ENCODE assay signal across 8 cellular contexts in the genomic region with DNA sequence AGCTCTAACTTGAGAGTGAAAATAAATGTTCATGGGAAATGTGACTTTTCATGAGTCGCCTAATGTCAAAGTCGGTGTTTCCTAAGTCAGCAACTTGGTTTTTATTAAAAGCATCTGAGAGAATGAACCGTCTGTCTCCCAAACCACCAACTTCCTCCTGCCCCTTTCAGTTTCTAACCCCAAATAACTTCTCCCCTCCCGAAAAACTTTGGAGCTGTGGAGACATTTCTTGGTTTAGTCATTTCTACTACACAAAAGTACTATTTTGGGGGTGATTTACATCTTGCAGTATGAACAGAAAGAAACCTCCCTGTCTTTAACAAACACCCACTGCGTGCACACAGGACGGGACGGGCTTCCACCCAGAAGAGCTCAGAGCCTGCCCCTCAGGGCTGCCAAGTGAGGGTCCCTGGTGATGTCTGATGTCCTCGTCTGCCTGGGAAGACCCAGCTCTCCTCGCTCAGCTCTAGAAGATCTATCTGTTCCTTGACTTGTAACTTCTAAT.
DNase-seq lines count a peak whose midpoint lies in the region; ATAC-seq and TF ChIP-seq lines count a peak whose summit lies in the region.

No MANE protein-coding gene starts in this region.

- TF ChIP-seq CTCF in fibroblast of villous mesenchyme (IDR thresholded peaks at IDR 0.05; ENCODE audit: insufficient read depth, low read depth, low read length): no peak

- peak; percentile 39 for ATAC-seq in GM19025 (IDR thresholded peaks at IDR 0.05; ENCODE audit: low read depth, unreplicated experiment)
- peak; percentile 49 for ATAC-seq in HG03108 (IDR thresholded peaks at IDR 0.05; ENCODE audit: unreplicated experiment)
- peak; percentile 11 for ATAC-seq in T-helper 17 cell
- ATAC-seq in stimulated activated effector memory CD8-positive, alpha-beta T cell treated with anti-CD3 and anti-CD28 coated beads, Interleukin-12 subunit alpha, Interleukin-12 subunit beta, amount 100 ng/mL, for 72 hours: peak; percentile 40

- H3K4me1 Mint-ChIP-seq in T-helper 17 cell: peaks cover 59% of the 10 kb centered on the region
- peaks cover 76% of the 10 kb centered on the region for H3K4me1 Mint-ChIP-seq in stimulated activated effector memory CD8-positive, alpha-beta T cell treated with anti-CD3 and anti-CD28 coated beads, Interleukin-12 subunit alpha, Interleukin-12 subunit beta, amount 100 ng/mL, for 72 hours

- peaks cover 6% of the 10 kb centered on the region for H3K36me3 Mint-ChIP-seq in T-helper 17 cell (ENCODE audit: low read depth)
- peaks cover 65% of the 10 kb centered on the region for H3K36me3 Mint-ChIP-seq in stimulated activated effector memory CD8-positive, alpha-beta T cell treated with anti-CD3 and anti-CD28 coated beads, Interleukin-12 subunit alpha, Interleukin-12 subunit beta, amount 100 ng/mL, for 72 hours

- H3K4me3 Mint-ChIP-seq in T-helper 17 cell: peak overlapping the region; percentile 87
- H3K4me3 Mint-ChIP-seq in stimulated activated effector memory CD8-positive, alpha-beta T cell treated with anti-CD3 and anti-CD28 coated beads, Interleukin-12 subunit alpha, Interleukin-12 subunit beta, amount 100 ng/mL, for 72 hours: peak overlapping the region; percentile 89

- DNase-seq in Ammon's horn (ENCODE audit: low spot score) (peak; percentile 47), T-helper 17 cell (no peak), fibroblast of villous mesenchyme (ENCODE audit: low read depth) (peak; percentile 63), NCI-H2081 treated with DMSO at 0.1 percent for 48 hours (lab: John Stamatoyannopoulos, UW) (no peak), NCI-H2227 treated with DMSO at 0.1 percent for 48 hours (lab: John Stamatoyannopoulos, UW) (no peak)
- peak in 1 of 2 donors; percentile 63 for DNase-seq in stimulated activated effector memory CD8-positive, alpha-beta T cell treated with anti-CD3 and anti-CD28 coated beads, Interleukin-12 subunit alpha, Interleukin-12 subunit beta, amount 100 ng/mL, for 72 hours (ENCODE audit: low spot score in 2 of 2)

- H3K9me3 Mint-ChIP-seq in stimulated activated effector memory CD8-positive, alpha-beta T cell treated with anti-CD3 and anti-CD28 coated beads, Interleukin-12 subunit alpha, Interleukin-12 subunit beta, amount 100 ng/mL, for 72 hours: peaks cover 3% of the 10 kb centered on the region

- no peaks in the 10 kb centered on the region for H3K9me3 ChIP-seq in T-helper 17 cell (ENCODE audit: control insufficient read depth, low read length, poor library complexity, severe bottlenecking)

- H3K27ac Mint-ChIP-seq in T-helper 17 cell: peak overlapping the region; percentile 96
- H3K27ac Mint-ChIP-seq in stimulated activated effector memory CD8-positive, alpha-beta T cell treated with anti-CD3 and anti-CD28 coated beads, Interleukin-12 subunit alpha, Interleukin-12 subunit beta, amount 100 ng/mL, for 72 hours: peak overlapping the region; percentile 92

- H3K4me3 ChIP-seq in fibroblast of villous mesenchyme (ENCODE audit: low read depth, low read length): no peak overlapping the region

- no peaks in the 10 kb centered on the region for H3K27me3 Mint-ChIP-seq in T-helper 17 cell

Comparison
In these comparisons a context has a peak if more than half of its experiments do, and no peak if none do; other contexts are left out.
1. DNase-seq: peak in Ammon's horn (single experiment) and fibroblast of villous mesenchyme (single experiment); none in T-helper 17 cell (0 of 3), NCI-H2081 treated with DMSO at 0.1 percent for 48 hours (single experiment) and NCI-H2227 treated with DMSO at 0.1 percent for 48 hours (single experiment).
2. Peak in every context shown above with its lines, with median percentiles within 50 percentile points of each other: ATAC-seq.